1 cellular context compared by ENCODE assay signal in the genomic region with DNA sequence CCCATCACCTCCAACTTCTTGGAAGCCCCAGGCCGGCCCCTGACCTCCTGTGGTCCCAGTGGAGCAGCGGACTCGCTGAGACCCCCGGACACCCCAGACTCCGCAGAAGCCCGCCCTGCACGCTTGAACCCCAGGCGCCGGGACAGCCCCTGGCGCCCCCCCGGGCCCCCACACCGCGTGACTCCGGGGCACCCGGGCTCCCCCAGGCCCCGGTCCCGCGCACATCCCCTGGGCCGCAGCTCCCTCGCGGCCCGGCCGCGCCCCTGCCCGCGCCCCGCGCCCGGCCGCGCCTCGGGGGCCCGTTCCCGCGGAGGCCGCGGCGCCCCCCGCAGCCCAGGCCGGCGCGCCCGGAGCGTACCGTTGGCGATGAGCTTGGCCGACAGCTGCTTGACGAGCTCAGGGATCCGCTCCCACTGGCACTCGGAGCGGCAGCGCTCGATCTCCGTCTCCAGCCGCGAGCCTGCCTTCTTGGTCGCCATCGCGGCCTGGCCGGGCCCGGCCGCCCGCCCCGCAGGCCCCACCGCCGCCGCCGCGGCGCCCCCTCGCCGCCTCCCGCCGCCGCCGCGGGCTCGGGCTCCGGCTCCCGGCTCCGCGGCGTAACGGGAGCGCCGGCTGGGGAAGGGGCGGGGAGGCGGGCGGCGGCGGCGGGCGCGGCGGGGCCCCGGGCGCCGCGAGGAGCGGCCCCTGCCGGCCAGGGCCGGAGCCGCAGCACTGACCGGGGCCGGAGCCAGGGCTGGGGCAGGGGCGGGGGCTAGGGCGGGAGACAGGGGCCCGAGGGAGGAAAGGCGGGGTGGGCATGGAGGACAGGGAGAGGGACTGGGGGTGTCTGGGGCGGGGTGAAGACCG.
TF ChIP-seq lines count a peak whose summit lies in the region.

TTC7B (minus strand) TSS at position 614 of the 846 bp plus-strand sequence; CDS start at position 479, 135 bp downstream.

TF ChIP-seq in GM12878, 131 proteins besides CTCF, POLR2A, EP300 and RAD21 (continued from another document):
- no peak for TF ChIP-seq CBX5 (IDR thresholded peaks at IDR 0.05; ENCODE audit: low read depth)
- TF ChIP-seq TAF1 (IDR thresholded peaks at IDR 0.05; ENCODE audit: borderline replicate concordance, low read depth, low read length) = no peak
- no peak for TF ChIP-seq NFYA (IDR thresholded peaks at IDR 0.05; ENCODE audit: borderline replicate concordance, low read depth, low read length)
- no peak for TF ChIP-seq BRCA1 (IDR thresholded peaks at IDR 0.05; ENCODE audit: low read depth, low read length)
- no peak for TF ChIP-seq FOS (IDR thresholded peaks at IDR 0.05; ENCODE audit: borderline replicate concordance, extremely low read depth, insufficient read length)
- no peak for TF ChIP-seq CUX1 (IDR thresholded peaks at IDR 0.05; ENCODE audit: insufficient replicate concordance, low read depth, low read length)
- TF ChIP-seq BMI1 (IDR thresholded peaks at IDR 0.05; ENCODE audit: borderline replicate concordance) = no peak
- TF ChIP-seq ZBED1 (IDR thresholded peaks at IDR 0.05; ENCODE audit: borderline replicate concordance) = no peak
- no peak for TF ChIP-seq MYC (IDR thresholded peaks at IDR 0.05; ENCODE audit: insufficient read depth, insufficient read length, insufficient replicate concordance, low read length, severe bottlenecking)
- TF ChIP-seq ESRRA (IDR thresholded peaks at IDR 0.05; ENCODE audit: low read length) = no peak
- no peak for TF ChIP-seq TCF7 (IDR thresholded peaks at IDR 0.05; ENCODE audit: borderline replicate concordance)
- TF ChIP-seq FOXK2 (IDR thresholded peaks at IDR 0.05) = no peak
- TF ChIP-seq NR2C2 (IDR thresholded peaks at IDR 0.05; ENCODE audit: borderline replicate concordance, control insufficient read depth, insufficient read length, low read depth) = no peak
